ENCODE assay signal across 24 cellular contexts in the genomic region with DNA sequence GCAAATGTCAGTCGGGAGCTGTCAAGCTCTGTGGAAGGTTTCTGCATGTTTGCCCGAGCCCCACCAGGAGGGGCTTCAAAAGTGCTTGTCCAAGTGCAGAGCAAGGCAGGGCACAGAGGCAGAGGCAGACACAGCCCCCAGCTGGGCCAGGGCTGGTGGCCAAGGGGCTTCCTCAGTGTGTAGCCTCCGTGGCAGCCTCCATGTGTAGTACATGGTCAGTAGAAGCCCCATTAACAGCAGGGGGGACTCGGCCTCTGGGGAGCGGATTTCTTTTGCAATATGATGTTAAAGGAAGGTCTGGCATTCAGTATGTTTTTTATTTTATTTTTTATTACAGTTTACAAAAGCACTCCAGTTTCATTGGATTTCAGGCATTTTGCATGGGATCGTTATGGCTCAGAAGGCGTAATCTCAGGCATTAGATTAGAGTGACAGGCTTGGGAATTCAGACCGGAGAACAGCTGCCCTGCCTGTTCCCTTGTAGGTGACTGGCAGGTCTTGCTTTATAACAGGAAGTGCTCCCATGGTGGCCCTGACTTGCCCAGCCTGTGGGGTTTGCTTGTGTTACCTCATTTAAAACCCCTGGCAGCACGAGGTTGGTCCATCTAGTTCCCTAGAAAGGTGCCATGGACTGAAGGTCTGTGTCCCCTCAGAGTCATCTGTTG.
DNase-seq lines count a peak whose midpoint lies in the region; ATAC-seq, FAIRE-seq and TF ChIP-seq lines count a peak whose summit lies in the region.
"Had no signal": no experiment of that assay in that cellular context is flagged by ENCODE, and none has a peak within 500 bp of the region (broad histone marks: within the 10 kb centered on the region; RNA-seq: fewer than 3 reads in every experiment).

No MANE protein-coding gene starts in this region.

- peaks cover 22 to 47% (median 26%) of the 10 kb centered on the region in 5 experiments for H3K9me3 Mint-ChIP-seq in brain

- POLR2A ChIA-PET in A673 (lab: Charles Lee; ENCODE audit: low non-redundant PET): no interaction called here

- H3K36me3 Mint-ChIP-seq in brain: peaks cover 53% of the 10 kb centered on the region

- H3K4me3 Mint-ChIP-seq in brain: no peak overlapping the region
- H3K4me3 Mint-ChIP-seq: CD4-positive, alpha-beta memory T cell; GM23338; H9 had no signal

- H3K9me3 ChIP-seq in A673 (ENCODE audit: low read depth, low read length, poor library complexity, severe bottlenecking): peaks cover 21% of the 10 kb centered on the region
- peaks cover 6% of the 10 kb centered on the region; the same call in 1 of the 2 replicates for H3K9me3 ChIP-seq in SK-N-MC (ENCODE audit: low read depth, low read length)
- H3K9me3 ChIP-seq in pancreas: no peaks in the 10 kb centered on the region
- H3K9me3 ChIP-seq in kidney (ENCODE audit: control insufficient read depth in 1 of 2, low read length in 2 of 2): peaks cover 5 to 10% of the 10 kb centered on the region in 2 donors
- H3K9me3 ChIP-seq: BE2C had no signal

- DNase-seq in A673 (ENCODE audit: low spot score) (no peak), SK-N-MC (ENCODE audit: low read depth, low spot score) (no peak), pancreas (peak in 5 of 6 donors; percentile 82 to 89 (median 87)), globus pallidus (ENCODE audit: low spot score) (no peak), GM19240 (ENCODE audit: insufficient read length, low spot score) (no peak), kidney (no peak), GM19239 (ENCODE audit: insufficient read length, low spot score) (no peak)
- DNase-seq: ACHN; AML-193; BE2C; C1 segment of cervical spinal cord; Calu3; CD4-positive, alpha-beta memory T cell; COR-L47; DMS153; DND-41; H9 had no signal

- H3K27ac ChIP-seq in A673 (ENCODE audit: low read depth, low read length, poor library complexity, severe bottlenecking) (peak overlapping the region; percentile 100), SK-N-MC (peak overlapping the region; percentile 98), pancreas (peak overlapping the region; percentile 55 to 70 (median 60)), kidney (ENCODE audit: low read depth in 2 of 2, low read length in 2 of 2) (no peak overlapping the region)
- H3K27ac ChIP-seq: 22Rv1 had no signal

- ATAC-seq in pancreas: peak; percentile 76 to 84 (median 79)
- ATAC-seq: GM23338, HCT116 had no signal

- no peak for FAIRE-seq in pancreas (lab: Jason Lieb, UNC)
- no peak for FAIRE-seq in kidney (lab: Jason Lieb, UNC)
- FAIRE-seq in GM19239 (lab: Jason Lieb, UNC): no peak
- FAIRE-seq: A204.1, G401.6, GM12892 had no signal

- H3K36me3 ChIP-seq in A673 (ENCODE audit: insufficient read depth, low read length, poor library complexity, severe bottlenecking): peaks cover 15% of the 10 kb centered on the region
- H3K36me3 ChIP-seq in SK-N-MC (ENCODE audit: insufficient read depth, low read length): peaks cover 16% of the 10 kb centered on the region
- H3K36me3 ChIP-seq in pancreas: no peaks in the 10 kb centered on the region
- peaks cover 0 to 2% of the 10 kb centered on the region in 2 donors for H3K36me3 ChIP-seq in kidney (ENCODE audit: control insufficient read depth in 1 of 2, insufficient read depth in 2 of 2, low read length in 2 of 2)

- CTCF ChIA-PET in A673 (lab: Charles Lee): no interaction called here

- peaks cover 40% of the 10 kb centered on the region for H3K4me1 Mint-ChIP-seq in brain

- BruUV-seq in A673 (replicated peaks; lab: Mats Ljungman, UMichigan): no TSS peak

- H3K4me1 ChIP-seq in A673 (ENCODE audit: insufficient read depth, low read length, poor library complexity, severe bottlenecking) (peaks cover 60% of the 10 kb centered on the region), pancreas (peaks cover 21 to 34% (median 29%) of the 10 kb centered on the region in 3 donors), kidney (ENCODE audit: control insufficient read depth in 1 of 2, insufficient read depth in 1 of 2, low read depth in 1 of 2, low read length in 2 of 2) (peaks cover 0 to 10% of the 10 kb centered on the region in 2 donors)

- peak overlapping the region in 3 of 5 experiments; percentile 67 to 75 (median 69) for H3K27ac Mint-ChIP-seq in brain
- H3K27ac Mint-ChIP-seq: CD4-positive, alpha-beta memory T cell; GM23338; H9 had no signal

- no peak for TF ChIP-seq CTCF in A673 (conservative IDR thresholded peaks at IDR 0.05; ENCODE audit: low read depth, low read length)
- no peak for TF ChIP-seq CTCF in brain (conservative IDR thresholded peaks at IDR 0.05)
- no peak for TF ChIP-seq CTCF in pancreas (IDR thresholded peaks at IDR 0.05)
- no peak for TF ChIP-seq CTCF in kidney (IDR thresholded peaks at IDR 0.05; ENCODE audit: borderline replicate concordance, extremely low read depth, insufficient read depth)

- intact Hi-C loops in A673 (cut with micrococcal nuclease; ENCODE audit: unreplicated experiment): no loop called here
- intact Hi-C loops in pancreas (cut with DNase I): no loop called here
- intact Hi-C loops in kidney (cut with DNase I): no loop called here

- no peak overlapping the region for H3K4me3 ChIP-seq in A673 (ENCODE audit: low read depth, low read length, poor library complexity, severe bottlenecking)
- H3K4me3 ChIP-seq in SK-N-MC: no peak overlapping the region
- H3K4me3 ChIP-seq in pancreas: no peak overlapping the region
- no peak overlapping the region for H3K4me3 ChIP-seq in kidney (ENCODE audit: low read length in 2 of 2)
- H3K4me3 ChIP-seq: GM23338 had no signal

- no peaks in the 10 kb centered on the region for H3K27me3 ChIP-seq in A673 (replicated peaks; ENCODE audit: insufficient read depth, low read depth, low read length, poor library complexity)
- H3K27me3 ChIP-seq in pancreas: no peaks in the 10 kb centered on the region
- H3K27me3 ChIP-seq: BE2C had no signal

- 47 to 54% methylated on average over 9 of the region's 9 CpGs for WGBS in pancreas, 2 donors

- H3K9ac ChIP-seq in SK-N-MC (ENCODE audit: insufficient read length): no peak overlapping the region
- H3K9ac ChIP-seq in kidney (ENCODE audit: low read length in 2 of 2): no peak overlapping the region

- no peaks in the 10 kb centered on the region for H3K27me3 Mint-ChIP-seq in brain
- H3K27me3 Mint-ChIP-seq: CD4-positive, alpha-beta memory T cell had no signal

Comparison
In these comparisons a context has a peak if more than half of its experiments do, and no peak if none do; other contexts are left out.
1. DNase-seq: peak in pancreas (5 of 6); none in A673 (single experiment), SK-N-MC (single experiment), globus pallidus (single experiment), GM19240 (single experiment), kidney (single experiment) and GM19239 (single experiment).
2. H3K27ac ChIP-seq: peak in A673 (single experiment), SK-N-MC (single experiment) and pancreas (4 of 4); none in kidney (0 of 2).